Comparison of ENCODE assay signal across 1 cellular context in the genomic region with DNA sequence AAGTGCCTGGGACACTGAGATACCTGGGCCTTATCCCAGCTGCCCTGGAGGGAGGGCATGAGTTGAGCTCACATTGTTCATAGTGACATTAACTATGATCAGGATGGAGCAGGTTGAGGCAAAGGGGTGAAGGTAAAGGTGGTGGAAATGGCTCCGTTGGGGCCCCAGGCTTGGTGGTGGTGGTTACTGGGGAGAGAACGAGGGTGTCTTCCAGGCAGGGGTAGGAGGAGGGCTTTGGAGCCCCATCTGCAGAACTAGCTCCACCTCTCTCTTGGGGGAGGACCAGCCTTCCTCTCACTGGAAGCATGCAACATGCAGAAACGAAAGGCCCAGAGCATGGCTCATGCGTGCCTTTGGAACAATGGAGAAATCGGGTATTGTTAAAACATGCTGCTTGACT.
TF ChIP-seq lines count a peak whose summit lies in the region.

No MANE protein-coding gene starts in this region.

TF ChIP-seq in GM23338, 12 proteins besides CTCF, POLR2A, EP300 and RAD21 (continued from another document):
- TF ChIP-seq ZNF462 (CRISPR knock-in tag; IDR thresholded peaks at IDR 0.05): no peak
- no peak for TF ChIP-seq EZH2 (IDR thresholded peaks at IDR 0.05; ENCODE audit: low read depth, unreplicated experiment)
- TF ChIP-seq CREB1 (CRISPR knock-in tag; IDR thresholded peaks at IDR 0.05; ENCODE audit: low read depth): no peak
- no peak for TF ChIP-seq EZH2phosphoT487 (IDR thresholded peaks at IDR 0.05; ENCODE audit: unreplicated experiment)
- no peak for TF ChIP-seq ZNF114 (CRISPR knock-in tag; IDR thresholded peaks at IDR 0.05)
